Comparison of ENCODE assay signal across 12 cellular contexts in the genomic region with DNA sequence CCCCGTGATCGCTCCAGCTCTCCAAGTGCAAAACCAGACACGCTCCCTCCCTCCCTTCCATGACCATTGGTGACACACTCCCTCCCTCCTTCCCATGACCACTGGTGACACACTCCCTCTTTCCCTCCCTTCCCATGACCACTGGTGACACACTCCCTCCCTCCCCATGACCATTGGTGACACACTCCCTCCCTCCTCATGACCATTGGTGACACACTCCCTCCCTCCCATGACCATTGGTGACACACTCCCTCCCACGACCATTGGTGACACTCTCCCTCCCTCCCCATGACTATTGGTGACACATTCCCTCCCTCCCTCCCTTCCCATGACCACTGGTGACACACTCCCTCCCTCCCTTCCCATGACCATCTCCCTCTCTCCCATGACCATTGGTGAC. TPM values are rescaled to one million over a fixed set of nuclear protein-coding genes. Genes with fewer than 3 reads are reported as not detected.
A peak's percentile ranks its signal among the peaks of the same experiment; 100 is the strongest.
DNase-seq lines count a peak whose midpoint lies in the region; ATAC-seq and TF ChIP-seq lines count a peak whose summit lies in the region.
"Had no signal": no experiment of that assay in that cellular context is flagged by ENCODE, and none has a peak within 500 bp of the region (broad histone marks: within the 10 kb centered on the region; RNA-seq: fewer than 3 reads in every experiment).

No MANE protein-coding gene starts in this region.

- no TSS peak for BruUV-seq in MCF 10A (replicated peaks; lab: Mats Ljungman, UMichigan)

- DNase-seq in MCF 10A (ENCODE audit: unreplicated experiment) (peak; percentile 0), breast epithelium (ENCODE audit: low spot score in 2 of 2) (no peak), T1000 (lab: John Stamatoyannopoulos, UW) (peak; percentile 9), hepatocyte (ENCODE audit: low spot score) (peak; percentile 36), upper lobe of right lung (no peak), Karpas-422 (no peak)
- DNase-seq: BE2C, immature natural killer cell, NCI-H526 had no signal

- TF ChIP-seq POLR2A in breast epithelium (IDR thresholded peaks at IDR 0.05): no peak

- CTCF ChIA-PET in MCF 10A (lab: Yijun Ruan, JAX): interaction anchor here (0.6 kb wide), 1 partner anchor 81 kb away, joined by 4 read pairs; no protein-coding TSS in a partner anchor

- H3K4me3 ChIP-seq in breast epithelium (no peak overlapping the region), hepatocyte (no peak overlapping the region), upper lobe of right lung (no peak overlapping the region), Karpas-422 (ENCODE audit: low read length) (no peak overlapping the region)
- H3K4me3 ChIP-seq: SK-N-MC had no signal

- H2AFZ ChIP-seq in hepatocyte (no peak overlapping the region), Karpas-422 (ENCODE audit: low read length) (no peak overlapping the region)

- H3K9ac ChIP-seq in Karpas-422 (ENCODE audit: low read length): no peak overlapping the region

- intact Hi-C loops in MCF 10A (cut with micrococcal nuclease) (no loop called here), breast epithelium (cut with DNase I; ENCODE audit: low total_unique reads) (no loop called here), upper lobe of right lung (cut with DNase I) (no loop called here)

- no peaks in the 10 kb centered on the region for H3K9me2 ChIP-seq in hepatocyte (replicated peaks; ENCODE audit: insufficient read depth)
- no peaks in the 10 kb centered on the region for H3K9me2 ChIP-seq in Karpas-422 (replicated peaks; ENCODE audit: insufficient read depth, low read length)

- no peaks in the 10 kb centered on the region for H3K36me3 ChIP-seq in breast epithelium
- H3K36me3 ChIP-seq in hepatocyte (replicated peaks; ENCODE audit: insufficient read depth, low read depth): no peaks in the 10 kb centered on the region
- no peaks in the 10 kb centered on the region for H3K36me3 ChIP-seq in upper lobe of right lung
- H3K36me3 ChIP-seq in Karpas-422 (ENCODE audit: insufficient read depth, low read length): no peaks in the 10 kb centered on the region; the same call in 1 of the 2 replicates

- H3K4me3 Mint-ChIP-seq in MCF 10A (ENCODE audit: unreplicated experiment): no peak overlapping the region
- H3K4me3 Mint-ChIP-seq: immature natural killer cell had no signal

- no peaks in the 10 kb centered on the region for H3K4me1 ChIP-seq in breast epithelium
- no peaks in the 10 kb centered on the region for H3K4me1 ChIP-seq in hepatocyte (ENCODE audit: insufficient read depth)
- no peaks in the 10 kb centered on the region for H3K4me1 ChIP-seq in upper lobe of right lung
- no peaks in the 10 kb centered on the region for H3K4me1 ChIP-seq in Karpas-422 (ENCODE audit: low read length)
- H3K4me1 ChIP-seq: BE2C had no signal

- H3K27me3 Mint-ChIP-seq in MCF 10A (ENCODE audit: insufficient read depth, unreplicated experiment): no peaks in the 10 kb centered on the region

- POLR2A ChIA-PET in MCF 10A (lab: Yijun Ruan, JAX): no interaction called here

- TF ChIP-seq CTCF in MCF 10A (IDR thresholded peaks at IDR 0.05; ENCODE audit: unreplicated experiment) (no peak), breast epithelium (IDR thresholded peaks at IDR 0.05) (no peak), hepatocyte (IDR thresholded peaks at IDR 0.05; ENCODE audit: poor library complexity) (no peak), upper lobe of right lung (IDR thresholded peaks at IDR 0.05) (no peak)

- H3K4me2 ChIP-seq in hepatocyte (no peak overlapping the region), Karpas-422 (ENCODE audit: low read depth, low read length, poor library complexity, severe bottlenecking) (no peak overlapping the region)

- H3K36me3 Mint-ChIP-seq in MCF 10A (ENCODE audit: insufficient read depth, unreplicated experiment): no peaks in the 10 kb centered on the region

- H3K27ac ChIP-seq in breast epithelium (no peak overlapping the region), hepatocyte (no peak overlapping the region), upper lobe of right lung (no peak overlapping the region), Karpas-422 (ENCODE audit: low read length) (no peak overlapping the region)
- H3K27ac ChIP-seq: SK-N-MC had no signal

- H4K20me1 ChIP-seq in hepatocyte (ENCODE audit: insufficient read depth, poor library complexity, severe bottlenecking) (no peaks in the 10 kb centered on the region), Karpas-422 (ENCODE audit: insufficient read depth, low read depth, low read length) (no peaks in the 10 kb centered on the region)

- no peaks in the 10 kb centered on the region for H3K9me3 Mint-ChIP-seq in MCF 10A (ENCODE audit: unreplicated experiment)
- H3K9me3 Mint-ChIP-seq: immature natural killer cell had no signal

- no peaks in the 10 kb centered on the region for H3K4me1 Mint-ChIP-seq in MCF 10A (ENCODE audit: insufficient read depth, unreplicated experiment)
- H3K4me1 Mint-ChIP-seq: immature natural killer cell had no signal

- WGBS in hepatocyte (ENCODE audit: low lambda C conversion rate, missing lambda C conversion rate): no CpG with 5 or more reads among the region's 4 CpGs

- H3K9me3 ChIP-seq in breast epithelium (no peaks in the 10 kb centered on the region), hepatocyte (ENCODE audit: low read depth) (no peaks in the 10 kb centered on the region), upper lobe of right lung (no peaks in the 10 kb centered on the region), Karpas-422 (ENCODE audit: low read length) (peaks cover 9% of the 10 kb centered on the region; the same call in 1 of the 2 replicates)
- H3K9me3 ChIP-seq: BE2C had no signal

- peak; percentile 47 for ATAC-seq in upper lobe of right lung
- ATAC-seq in GM19023 (IDR thresholded peaks at IDR 0.05; ENCODE audit: unreplicated experiment): no peak
- no peak for ATAC-seq in HG02571 (IDR thresholded peaks at IDR 0.05; ENCODE audit: unreplicated experiment)

- H3K79me2 ChIP-seq in hepatocyte: no peaks in the 10 kb centered on the region
- no peaks in the 10 kb centered on the region for H3K79me2 ChIP-seq in Karpas-422 (ENCODE audit: low read length)

- no peak overlapping the region for H3K27ac Mint-ChIP-seq in MCF 10A (ENCODE audit: low read depth, unreplicated experiment)
- H3K27ac Mint-ChIP-seq: immature natural killer cell had no signal

- H3K27me3 ChIP-seq in breast epithelium (no peaks in the 10 kb centered on the region), hepatocyte (no peaks in the 10 kb centered on the region), upper lobe of right lung (no peaks in the 10 kb centered on the region), Karpas-422 (ENCODE audit: low read length) (no peaks in the 10 kb centered on the region)
- H3K27me3 ChIP-seq: BE2C had no signal

RNA-seq across cellular contexts. Expression of gene LMF1, which starts 56.3 kb away (rescaled TPM):
- total RNA-seq in MCF 10A (2022) (9.9 and 11.2 TPM in 2 replicates), breast epithelium (10 to 100 TPM; 14.1 to 26.4 (median 21.4) TPM), hepatocyte (25.8 and 27.2 TPM in 2 replicates), upper lobe of right lung (19.0 TPM)
- polyA plus RNA-seq in hepatocyte: 29.3 and 34.3 TPM in 2 replicates
- 12.2 and 16.7 TPM in 2 replicates for total RNA-seq in Karpas-422 (2014; rRNA removed; shearing (Covaris generic); ENCODE audit: low replicate concordance)

Comparison
In these comparisons a context has a peak if more than half of its experiments do, and no peak if none do; other contexts are left out.
1. DNase-seq: peak in MCF 10A (single experiment), T1000 (single experiment) and hepatocyte (single experiment); none in breast epithelium (0 of 2), upper lobe of right lung (single experiment) and Karpas-422 (single experiment).